24 cellular contexts compared by ENCODE assay signal in the genomic region with DNA sequence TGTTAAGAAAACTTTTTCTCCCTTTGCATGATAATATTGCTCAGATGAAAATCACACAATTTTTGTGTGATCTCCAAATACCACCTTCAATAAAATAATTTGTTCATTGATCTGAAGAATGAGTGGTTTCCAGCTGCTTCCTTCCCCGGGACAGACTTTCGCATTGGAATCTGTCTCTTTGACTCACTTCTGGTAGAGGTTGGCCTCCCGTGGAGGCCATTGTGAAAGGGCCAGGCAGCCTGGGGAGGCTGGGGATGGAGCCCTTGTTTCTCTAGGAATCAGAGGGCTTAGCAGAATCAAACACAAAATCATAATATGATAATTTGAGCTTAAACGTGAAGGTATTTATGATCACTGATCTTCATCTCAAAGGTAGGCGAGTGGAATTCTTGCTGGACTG.
"Had no signal": no experiment of that assay in that cellular context is flagged by ENCODE, and none has a peak within 500 bp of the region (broad histone marks: within the 10 kb centered on the region; RNA-seq: fewer than 3 reads in every experiment).

No MANE protein-coding gene starts in this region.

- H3K4me1 ChIP-seq: SJCRH30 had no signal

- ATAC-seq: HepG2, Panc1, PC-3, SK-N-SH treated with all-trans-retinoic acid at 6 μM for 48 hours had no signal

- H3K4me3 ChIP-seq: SJCRH30 had no signal

- H3K9me3 ChIP-seq: SJCRH30 had no signal

- H3K4me2 ChIP-seq: KMS-11 had no signal

- H3K9ac ChIP-seq: KMS-11 had no signal

- H3K27ac ChIP-seq: KMS-11, RWPE1, SJCRH30 had no signal

- H3K27me3 ChIP-seq: SJCRH30 had no signal

- DNase-seq: IMR-90; Kasumi-1; MM.1S; NCI-H1092 treated with DMSO at 0.1 percent for 48 hours; NCI-H1436; NCI-H187; NCI-H2029; NCI-H2081 treated with DMSO at 0.1 percent for 48 hours; NCI-H2171; NCI-H226; NCI-H446; NCI-H510A; NCI-H524 treated with DMSO at 0.1 percent for 48 hours; NCI-H69; NCI-H774; NK-92 treated with Interleukin-12 subunit alpha and Interleukin-12 subunit beta, amount 100 ng/mL, for 24 hours; PC-3; SHP77 treated with DMSO at 0.1 percent for 48 hours; SJCRH30 had no signal
